9 cellular contexts compared by ENCODE assay signal in the genomic region with DNA sequence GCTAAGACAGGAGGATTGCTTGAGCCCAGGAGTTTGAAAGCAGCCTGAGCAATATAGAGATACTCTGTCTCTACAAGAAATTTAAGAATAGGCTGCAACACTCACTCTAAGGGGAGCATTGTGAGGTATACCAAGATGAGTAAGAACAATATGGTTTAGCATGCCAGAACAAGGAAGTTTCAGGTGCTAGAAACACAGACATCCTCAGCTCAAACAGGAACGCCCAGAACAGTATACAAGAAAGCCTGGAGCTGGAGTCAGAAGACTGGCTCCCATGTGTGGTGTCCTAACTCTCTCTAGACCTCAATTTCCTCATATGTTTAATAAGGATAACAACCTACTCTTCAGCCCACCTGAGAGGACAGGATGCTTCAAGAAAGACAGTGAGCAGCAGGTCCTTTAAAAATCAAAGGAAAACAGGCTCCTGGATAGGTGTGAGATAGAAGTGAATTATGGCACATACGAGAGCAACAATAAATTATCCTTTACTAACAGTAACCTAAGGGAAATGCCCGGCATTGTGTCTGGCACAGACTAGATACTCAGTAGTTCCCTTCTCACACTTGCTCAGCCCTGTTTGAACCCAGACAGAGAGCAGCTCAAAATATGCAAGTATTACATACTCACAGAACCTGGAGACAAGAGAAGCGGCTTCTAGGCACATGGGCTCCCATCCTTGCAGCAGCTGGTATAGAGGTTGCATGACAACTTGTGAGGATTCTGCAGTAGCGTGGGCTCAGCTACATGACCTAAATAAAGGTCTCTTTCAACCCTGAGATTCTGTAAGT. TPM values are rescaled to one million over a fixed set of nuclear protein-coding genes. Genes with fewer than 3 reads are reported as not detected.
DNase-seq lines count a peak whose midpoint lies in the region; ATAC-seq and TF ChIP-seq lines count a peak whose summit lies in the region.
"Had no signal": no experiment of that assay in that cellular context is flagged by ENCODE, and none has a peak within 500 bp of the region (broad histone marks: within the 10 kb centered on the region; RNA-seq: fewer than 3 reads in every experiment).

No MANE protein-coding gene starts in this region.

- no peaks in the 10 kb centered on the region for H3K4me1 ChIP-seq in foreskin keratinocyte

- peak; percentile 90 for ATAC-seq in GM18499 (IDR thresholded peaks at IDR 0.05; ENCODE audit: insufficient read depth, unreplicated experiment)
- ATAC-seq in GM21367 (IDR thresholded peaks at IDR 0.05; ENCODE audit: unreplicated experiment) = peak; percentile 78
- ATAC-seq in HG03442 (IDR thresholded peaks at IDR 0.05; ENCODE audit: unreplicated experiment) = peak; percentile 83
- peak; percentile 98 for ATAC-seq in foreskin keratinocyte

- TF ChIP-seq CTCF in foreskin keratinocyte (conservative IDR thresholded peaks at IDR 0.05) = no peak

- DNase-seq in foreskin keratinocyte (peak; percentile 76 to 88), D341Med (ENCODE audit: low spot score) (no peak), NCI-H2081 (lab: John Stamatoyannopoulos, UW) (no peak), islet precursor cell (no peak), NCI-H2081 treated with DMSO at 0.1 percent for 48 hours (lab: John Stamatoyannopoulos, UW) (no peak)
- DNase-seq: NCI-H345 had no signal

- H3K27ac ChIP-seq in foreskin keratinocyte = peak overlapping the region; percentile 25

- H3K27me3 ChIP-seq in foreskin keratinocyte = no peaks in the 10 kb centered on the region

RNA-seq across cellular contexts. Expression of a gene that starts 45.4 kb away (rescaled TPM):
- total RNA-seq in foreskin keratinocyte = 6.3 and 6.5 TPM in 2 replicates
- polyA plus RNA-seq in foreskin keratinocyte = 0.69 and 0.80 TPM in 2 replicates

Comparison
In these comparisons a context has a peak if more than half of its experiments do, and no peak if none do; other contexts are left out.
1. DNase-seq: peak in foreskin keratinocyte (2 of 2); none in D341Med (single experiment), NCI-H2081 (0 of 2), islet precursor cell (single experiment) and NCI-H2081 treated with DMSO at 0.1 percent for 48 hours (single experiment).
2. Peak in every context shown above with its lines, with median percentiles within 50 percentile points of each other: ATAC-seq.